Comparison of ENCODE assay signal across 12 cellular contexts in genomic region chr1:181936269-181936668, GRCh38.
DNase-seq lines count a peak whose midpoint lies in the region; ATAC-seq and TF ChIP-seq lines count a peak whose summit lies in the region.
"Had no signal": no experiment of that assay in that cellular context is flagged by ENCODE, and none has a peak within 500 bp of the region (broad histone marks: within the 10 kb centered on the region; RNA-seq: fewer than 3 reads in every experiment).

No MANE protein-coding gene starts in this region.

- intact Hi-C loops in CD14-positive monocyte (cut with micrococcal nuclease), result no loop called here

- no peaks in the 10 kb centered on the region for H3K36me3 Mint-ChIP-seq in effector memory CD8-positive, alpha-beta T cell (ENCODE audit: insufficient read depth)
- H3K36me3 Mint-ChIP-seq in CD14-positive monocyte, result no peaks in the 10 kb centered on the region
- H3K36me3 Mint-ChIP-seq: activated naive CD4-positive, alpha-beta T cell treated with anti-CD3 and anti-CD28 coated beads, Interleukin-2, amount 50 U/mL, for 24 hours had no signal

- no peaks in the 10 kb centered on the region for H3K9me3 Mint-ChIP-seq in effector memory CD8-positive, alpha-beta T cell
- no peaks in the 10 kb centered on the region for H3K9me3 Mint-ChIP-seq in CD14-positive monocyte
- H3K9me3 Mint-ChIP-seq: activated naive CD4-positive, alpha-beta T cell treated with anti-CD3 and anti-CD28 coated beads, Interleukin-2, amount 50 U/mL, for 24 hours; CD4-positive, alpha-beta T cell had no signal

- no peak overlapping the region for H3K4me3 ChIP-seq in GM06990 (replicated peaks; ENCODE audit: low read depth, low read length)
- H3K4me3 ChIP-seq: tibial artery had no signal

- ATAC-seq in GM19025 (IDR thresholded peaks at IDR 0.05; ENCODE audit: low read depth, unreplicated experiment), result peak; percentile 31
- ATAC-seq in HG02678 (IDR thresholded peaks at IDR 0.05; ENCODE audit: unreplicated experiment), result peak; percentile 34
- peak; percentile 27 for ATAC-seq in HG03520 (IDR thresholded peaks at IDR 0.05; ENCODE audit: unreplicated experiment)
- no peak for ATAC-seq in effector memory CD8-positive, alpha-beta T cell (replicated peaks)

- TF ChIP-seq CTCF in GM06990 (IDR thresholded peaks at IDR 0.05; ENCODE audit: insufficient read depth, low read length, poor library complexity, severe bottlenecking), result no peak
- TF ChIP-seq CTCF in CD14-positive monocyte (IDR thresholded peaks at IDR 0.05), result no peak

- no peak overlapping the region for H3K27ac Mint-ChIP-seq in effector memory CD8-positive, alpha-beta T cell
- H3K27ac Mint-ChIP-seq in CD14-positive monocyte, result no peak overlapping the region
- H3K27ac Mint-ChIP-seq: activated naive CD4-positive, alpha-beta T cell treated with anti-CD3 and anti-CD28 coated beads, Interleukin-2, amount 50 U/mL, for 24 hours; CD4-positive, alpha-beta T cell; T-helper 17 cell had no signal

- H3K4me1 Mint-ChIP-seq in effector memory CD8-positive, alpha-beta T cell (ENCODE audit: low read depth in 2 of 2), result no peaks in the 10 kb centered on the region
- no peaks in the 10 kb centered on the region for H3K4me1 Mint-ChIP-seq in CD14-positive monocyte

- no peak overlapping the region for H3K4me3 Mint-ChIP-seq in effector memory CD8-positive, alpha-beta T cell
- H3K4me3 Mint-ChIP-seq in CD14-positive monocyte, result no peak overlapping the region
- H3K4me3 Mint-ChIP-seq: activated naive CD4-positive, alpha-beta T cell treated with anti-CD3 and anti-CD28 coated beads, Interleukin-2, amount 50 U/mL, for 24 hours; CD4-positive, alpha-beta T cell; T-helper 17 cell had no signal

- H3K27me3 ChIP-seq in GM06990 (replicated peaks; ENCODE audit: control insufficient read depth, insufficient read depth, low read length), result no peaks in the 10 kb centered on the region
- H3K27me3 ChIP-seq: tibial artery had no signal

- peak; percentile 42 for DNase-seq in GM06990 (ENCODE audit: extremely low read depth, insufficient read length)
- no peak for DNase-seq in effector memory CD8-positive, alpha-beta T cell
- DNase-seq in CD14-positive monocyte (ENCODE audit: low spot score), result no peak
- DNase-seq in amygdala (lab: John Stamatoyannopoulos, UW), result no peak
- no peak for DNase-seq in DMS 273 (lab: John Stamatoyannopoulos, UW; ENCODE audit: unreplicated experiment)
- DNase-seq: T-helper 17 cell, tibial artery had no signal

- H3K36me3 ChIP-seq in GM06990 (ENCODE audit: control insufficient read depth, insufficient read depth, low read length), result no peaks in the 10 kb centered on the region
- H3K36me3 ChIP-seq: tibial artery had no signal

- peaks cover 6 to 11% of the 10 kb centered on the region in 2 donors for H3K27me3 Mint-ChIP-seq in effector memory CD8-positive, alpha-beta T cell
- H3K27me3 Mint-ChIP-seq in CD14-positive monocyte (ENCODE audit: low read depth in 3 of 3), result peaks cover 2 to 4% (median 3%) of the 10 kb centered on the region in 3 donors
- H3K27me3 Mint-ChIP-seq: activated naive CD4-positive, alpha-beta T cell treated with anti-CD3 and anti-CD28 coated beads, Interleukin-2, amount 50 U/mL, for 24 hours had no signal
